15 cellular contexts compared by ENCODE assay signal in the genomic region with DNA sequence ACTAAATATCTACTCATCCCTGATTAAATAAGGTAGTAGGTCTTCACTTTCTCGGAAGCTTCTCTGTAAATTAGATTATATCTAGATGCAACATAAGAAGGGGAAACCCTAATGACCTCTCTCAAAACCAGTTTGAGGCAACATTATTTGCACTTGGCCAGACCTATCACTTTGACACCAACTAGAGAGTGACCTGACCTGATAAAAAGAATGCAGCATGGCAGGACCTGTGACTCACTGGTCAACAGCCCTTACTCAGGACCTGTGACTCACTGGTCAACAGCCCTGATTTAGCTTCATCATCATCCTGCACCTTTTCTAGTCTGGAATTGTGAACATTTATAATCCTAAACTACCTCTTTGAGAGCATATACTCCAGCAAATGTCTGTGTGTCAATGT.
A peak's percentile ranks its signal among the peaks of the same experiment; 100 is the strongest.
DNase-seq lines count a peak whose midpoint lies in the region; ATAC-seq and TF ChIP-seq lines count a peak whose summit lies in the region.
"Had no signal": no experiment of that assay in that cellular context is flagged by ENCODE, and none has a peak within 500 bp of the region (broad histone marks: within the 10 kb centered on the region; RNA-seq: fewer than 3 reads in every experiment).

No MANE protein-coding gene starts in this region.

- H3K79me1 ChIP-seq in mesendoderm (ENCODE audit: low read length), result no peaks in the 10 kb centered on the region

- H3K4me3 ChIP-seq in MG63 (no peak overlapping the region), mesendoderm (ENCODE audit: low read length) (no peak overlapping the region), stomach (no peak overlapping the region), gastroesophageal sphincter (no peak overlapping the region)
- H3K4me3 ChIP-seq: BLaER1 treated with 17β-estradiol and CSF1 and Interleukin-3, amounts not matched to agents 10 nM and 100 nM had no signal

- H3K4me2 ChIP-seq in mesendoderm (ENCODE audit: low read length), result no peak overlapping the region
- H3K4me2 ChIP-seq: BLaER1 treated with 17β-estradiol and CSF1 and Interleukin-3, amounts not matched to agents 10 nM and 100 nM had no signal

- ATAC-seq in gastroesophageal sphincter, result no peak
- ATAC-seq in omental fat pad (ENCODE audit: low FRiP score), result no peak
- ATAC-seq: left ventricle myocardium superior had no signal

- H3K9ac ChIP-seq in mesendoderm (ENCODE audit: low read length), result no peak overlapping the region
- H3K9ac ChIP-seq: BLaER1 treated with 17β-estradiol and CSF1 and Interleukin-3, amounts not matched to agents 10 nM and 100 nM had no signal

- no peak for TF ChIP-seq CTCF in stomach (IDR thresholded peaks at IDR 0.05)
- no peak for TF ChIP-seq CTCF in gastroesophageal sphincter (IDR thresholded peaks at IDR 0.05)
- no peak for TF ChIP-seq CTCF in omental fat pad (IDR thresholded peaks at IDR 0.05)

- H2BK5ac ChIP-seq in mesendoderm (ENCODE audit: low read length), result no peak overlapping the region

- no peak overlapping the region for H3K4ac ChIP-seq in mesendoderm (ENCODE audit: low read depth, low read length)

- H3K36me3 ChIP-seq in MG63 (no peaks in the 10 kb centered on the region), mesendoderm (ENCODE audit: control insufficient read depth, insufficient read depth, low read length) (no peaks in the 10 kb centered on the region), stomach (no peaks in the 10 kb centered on the region), gastroesophageal sphincter (no peaks in the 10 kb centered on the region)
- H3K36me3 ChIP-seq: BLaER1 treated with 17β-estradiol and CSF1 and Interleukin-3, amounts not matched to agents 10 nM and 100 nM had no signal

- H2AK5ac ChIP-seq in mesendoderm (ENCODE audit: low read length), result no peak overlapping the region

- no peaks in the 10 kb centered on the region for H3K9me3 ChIP-seq in MG63
- H3K9me3 ChIP-seq in stomach, result no peaks in the 10 kb centered on the region
- H3K9me3 ChIP-seq in gastroesophageal sphincter, result no peaks in the 10 kb centered on the region
- H3K9me3 ChIP-seq: BLaER1 treated with 17β-estradiol and CSF1 and Interleukin-3, amounts not matched to agents 10 nM and 100 nM had no signal

- H3K79me2 ChIP-seq in mesendoderm (ENCODE audit: control insufficient read depth, insufficient read depth, low read length), result no peaks in the 10 kb centered on the region

- H2BK120ac ChIP-seq in mesendoderm (ENCODE audit: low read depth, low read length), result no peak overlapping the region

- no CpG with 5 or more reads among the region's 1 CpG for WGBS in mesendoderm (ENCODE audit: extremely low coverage, insufficient coverage, low lambda C conversion rate)
- 66 to 85% (median 81%) methylated on average over 1 of the region's 1 CpG for WGBS in stomach, 5 donors
- WGBS in gastroesophageal sphincter (ENCODE audit: low coverage in 1 of 2), 2 donors, result 93 to 100% methylated on average over 1 of the region's 1 CpG

- no peak overlapping the region for H4K5ac ChIP-seq in mesendoderm (ENCODE audit: low read length)

- DNase-seq in DMS53 treated with DMSO at 0.1 percent for 48 hours (lab: John Stamatoyannopoulos, UW; ENCODE audit: unreplicated experiment) (peak; percentile 19), MG63 (peak; percentile 47), epithelial cell of prostate (ENCODE audit: low read depth, low spot score) (peak; percentile 16), mesendoderm (peak; percentile 43), NCI-H524 treated with DMSO at 0.1 percent for 48 hours (lab: John Stamatoyannopoulos, UW) (no peak), stomach (no peak), omental fat pad (ENCODE audit: low spot score) (no peak)
- DNase-seq: activated CD4-positive, alpha-beta T cell treated with anti-CD3 and anti-CD28 coated beads, Interleukin-2, amount 50 U/mL, for 4 hours; caudate nucleus; GDM1; KBM-7; left ventricle myocardium superior; NCI-H2107 had no signal

- H3K4me1 ChIP-seq in mesendoderm (ENCODE audit: control insufficient read depth, low read depth, low read length) (no peaks in the 10 kb centered on the region), stomach (no peaks in the 10 kb centered on the region), gastroesophageal sphincter (no peaks in the 10 kb centered on the region)

- TF ChIP-seq EP300 in stomach (IDR thresholded peaks at IDR 0.05) (no peak), gastroesophageal sphincter (IDR thresholded peaks at IDR 0.05) (no peak)

- no peak overlapping the region for H4K8ac ChIP-seq in mesendoderm (ENCODE audit: low read depth, low read length)

- intact Hi-C loops in stomach (cut with DNase I; ENCODE audit: low total_unique reads), result no loop called here

- H3K27me3 ChIP-seq in MG63 (no peaks in the 10 kb centered on the region), mesendoderm (ENCODE audit: insufficient read depth, low read length, poor library complexity) (no peaks in the 10 kb centered on the region), stomach (no peaks in the 10 kb centered on the region), gastroesophageal sphincter (no peaks in the 10 kb centered on the region)
- H3K27me3 ChIP-seq: BLaER1 treated with 17β-estradiol and CSF1 and Interleukin-3, amounts not matched to agents 10 nM and 100 nM had no signal

- no peak overlapping the region for H3K18ac ChIP-seq in mesendoderm (ENCODE audit: low read length)

- no peak overlapping the region for H3K23ac ChIP-seq in mesendoderm (ENCODE audit: low read length)

- no peak overlapping the region for H3K56ac ChIP-seq in mesendoderm (ENCODE audit: low read length)

- no peak for TF ChIP-seq POLR2A in stomach (IDR thresholded peaks at IDR 0.05)
- TF ChIP-seq POLR2A in gastroesophageal sphincter (IDR thresholded peaks at IDR 0.05), result no peak

- H3K27ac ChIP-seq in epithelial cell of prostate (no peak overlapping the region), mesendoderm (ENCODE audit: low read depth, low read length) (no peak overlapping the region), stomach (no peak overlapping the region), gastroesophageal sphincter (no peak overlapping the region)
- H3K27ac ChIP-seq: BLaER1 treated with 17β-estradiol and CSF1 and Interleukin-3, amounts not matched to agents 10 nM and 100 nM had no signal

- no peak overlapping the region for H2BK15ac ChIP-seq in mesendoderm (replicated peaks; ENCODE audit: low read depth)

Comparison
In these comparisons a context has a peak if more than half of its experiments do, and no peak if none do; other contexts are left out.
1. DNase-seq: peak in DMS53 treated with DMSO at 0.1 percent for 48 hours (single experiment), MG63 (single experiment), epithelial cell of prostate (single experiment) and mesendoderm (single experiment); none in NCI-H524 treated with DMSO at 0.1 percent for 48 hours (single experiment), stomach (single experiment) and omental fat pad (single experiment).